ENCODE assay signal across 8 cellular contexts in genomic region chr17:49227436-49228261, GRCh38. TPM values are rescaled to one million over a fixed set of nuclear protein-coding genes. Genes with fewer than 3 reads are reported as not detected.
DNase-seq lines count a peak whose midpoint lies in the region; ATAC-seq and TF ChIP-seq lines count a peak whose summit lies in the region.

No MANE protein-coding gene starts in this region.

- no peak for TF ChIP-seq POLR2A in prostate gland (IDR thresholded peaks at IDR 0.05)

- no peak overlapping the region for H3K27ac ChIP-seq in MM.1S (ENCODE audit: low read length)
- no peak overlapping the region for H3K27ac ChIP-seq in prostate gland

- H3K27ac Mint-ChIP-seq in activated naive CD4-positive, alpha-beta T cell treated with anti-CD3 and anti-CD28 coated beads, Interleukin-2, amount 50 U/mL, for 24 hours, result peak overlapping the region; percentile 44

- H3K4me1 ChIP-seq in MM.1S (ENCODE audit: low read length) (peaks cover 4% of the 10 kb centered on the region; the same call in 1 of the 2 replicates), prostate gland (replicated peaks) (peaks cover 5% of the 10 kb centered on the region)

- no peaks in the 10 kb centered on the region for H3K79me2 ChIP-seq in MM.1S (ENCODE audit: low read length)

- no peaks in the 10 kb centered on the region for H3F3A ChIP-seq in MM.1S (ENCODE audit: insufficient read depth, low read length)

- intact Hi-C loops in head of caudate nucleus (cut with DNase I), result loop anchor here (5.0 to 10.0 kb wide), 2 partner anchors 35 to 53 kb away; no protein-coding TSS in a partner anchor
- intact Hi-C loops in prostate gland (cut with DNase I), result no loop called here

- H3K36me3 ChIP-seq in MM.1S (replicated peaks; ENCODE audit: insufficient read depth, low read length), result no peaks in the 10 kb centered on the region
- no peaks in the 10 kb centered on the region for H3K36me3 ChIP-seq in prostate gland

- no peaks in the 10 kb centered on the region for H3K9me3 Mint-ChIP-seq in activated naive CD4-positive, alpha-beta T cell treated with anti-CD3 and anti-CD28 coated beads, Interleukin-2, amount 50 U/mL, for 24 hours

- H3K4me2 ChIP-seq in MM.1S (ENCODE audit: low read depth, low read length), result no peak overlapping the region

- H3K4me3 ChIP-seq in MM.1S (ENCODE audit: low read length) (no peak overlapping the region), prostate gland (no peak overlapping the region)

- H3K36me3 Mint-ChIP-seq in activated naive CD4-positive, alpha-beta T cell treated with anti-CD3 and anti-CD28 coated beads, Interleukin-2, amount 50 U/mL, for 24 hours, result no peaks in the 10 kb centered on the region

- H3K27me3 ChIP-seq in MM.1S (replicated peaks; ENCODE audit: insufficient read depth, low read length) (peaks cover 82% of the 10 kb centered on the region), prostate gland (replicated peaks; ENCODE audit: insufficient read depth) (no peaks in the 10 kb centered on the region)

- peaks cover 1% of the 10 kb centered on the region for H3K27me3 Mint-ChIP-seq in activated naive CD4-positive, alpha-beta T cell treated with anti-CD3 and anti-CD28 coated beads, Interleukin-2, amount 50 U/mL, for 24 hours

- DNase-seq in ELF-1 (ENCODE audit: low read depth, low spot score), result peak; percentile 91
- DNase-seq in MM.1S, result peak; percentile 67
- peak; percentile 61 for DNase-seq in SKM-1 treated with dmso at 0.1 percent for 144 hours (lab: John Stamatoyannopoulos, UW; ENCODE audit: unreplicated experiment)
- DNase-seq in head of caudate nucleus, result peak; percentile 67 to 90 (median 83)
- DNase-seq in prostate gland (ENCODE audit: low spot score), result peak; percentile 61

- H3K9me2 ChIP-seq in MM.1S (replicated peaks; ENCODE audit: insufficient read depth, low read length), result no peaks in the 10 kb centered on the region

- H3K4me1 Mint-ChIP-seq in activated naive CD4-positive, alpha-beta T cell treated with anti-CD3 and anti-CD28 coated beads, Interleukin-2, amount 50 U/mL, for 24 hours, result peaks cover 28% of the 10 kb centered on the region

- 17% methylated on average over 5 of the region's 5 CpGs for WGBS in prostate gland

- no peak overlapping the region for H3K9ac ChIP-seq in MM.1S (ENCODE audit: low read length)

- H4K20me1 ChIP-seq in MM.1S (ENCODE audit: insufficient read depth, low read length), result no peaks in the 10 kb centered on the region

- H3K9me3 ChIP-seq in MM.1S (replicated peaks; ENCODE audit: insufficient read depth, low read length), result no peaks in the 10 kb centered on the region
- no peaks in the 10 kb centered on the region for H3K9me3 ChIP-seq in prostate gland

- no peak overlapping the region for H3K4me3 Mint-ChIP-seq in activated naive CD4-positive, alpha-beta T cell treated with anti-CD3 and anti-CD28 coated beads, Interleukin-2, amount 50 U/mL, for 24 hours

- TF ChIP-seq CTCF in MM.1S (IDR thresholded peaks at IDR 0.05; ENCODE audit: low read length), result peak; percentile 85
- TF ChIP-seq CTCF in prostate gland (IDR thresholded peaks at IDR 0.05), result peak; percentile 43 to 77 (median 73)

- no peak overlapping the region for H2AFZ ChIP-seq in MM.1S (ENCODE audit: low read length)

- ATAC-seq in HG03280 (IDR thresholded peaks at IDR 0.05; ENCODE audit: unreplicated experiment) (no peak), HG03378 (IDR thresholded peaks at IDR 0.05; ENCODE audit: unreplicated experiment) (no peak)

RNA-seq across cellular contexts. Expression of gene PHOSPHO1, which starts 2.9 kb away (rescaled TPM):
- total RNA-seq in prostate gland, result 1 to 10 TPM in 1 of 2 donors, under 1 TPM in 1; 0.55 to 6.3 TPM

RNA-seq across cellular contexts. Expression of gene ABI3, which starts 17.1 kb away (rescaled TPM):
- 1 to 10 TPM; 3.0 to 9.0 TPM for total RNA-seq in prostate gland

RNA-seq across cellular contexts. Expression of gene GNGT2, which starts 17.3 kb away (rescaled TPM):
- 1 to 10 TPM in 1 of 2 donors, not detected in 1; 3.1 TPM for total RNA-seq in prostate gland
